1 cellular context compared by ENCODE assay signal in the genomic region with DNA sequence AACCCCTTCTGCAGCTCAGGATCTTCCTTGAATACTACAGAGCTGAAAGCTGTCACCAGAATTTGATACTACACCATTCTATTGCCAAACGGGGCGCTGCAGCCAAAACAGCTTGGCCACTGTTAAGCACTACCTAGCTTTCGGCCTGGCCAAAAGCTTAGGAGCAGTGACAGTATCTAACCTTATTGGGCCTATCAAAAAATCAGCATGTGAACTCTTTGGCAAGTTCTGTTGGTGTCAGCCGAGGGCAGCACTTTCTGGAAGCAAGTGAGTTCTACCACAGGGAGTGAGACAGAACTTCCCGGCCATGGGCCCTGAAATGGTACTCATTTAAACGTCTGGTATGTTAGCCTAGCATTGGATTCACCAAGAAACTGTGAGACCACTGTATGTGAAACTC.
TF ChIP-seq lines count a peak whose summit lies in the region.

No MANE protein-coding gene starts in this region.

TF ChIP-seq in K562, 482 proteins besides CTCF, POLR2A, EP300 and RAD21 (continued from another document):
- TF ChIP-seq, protein P1, sequence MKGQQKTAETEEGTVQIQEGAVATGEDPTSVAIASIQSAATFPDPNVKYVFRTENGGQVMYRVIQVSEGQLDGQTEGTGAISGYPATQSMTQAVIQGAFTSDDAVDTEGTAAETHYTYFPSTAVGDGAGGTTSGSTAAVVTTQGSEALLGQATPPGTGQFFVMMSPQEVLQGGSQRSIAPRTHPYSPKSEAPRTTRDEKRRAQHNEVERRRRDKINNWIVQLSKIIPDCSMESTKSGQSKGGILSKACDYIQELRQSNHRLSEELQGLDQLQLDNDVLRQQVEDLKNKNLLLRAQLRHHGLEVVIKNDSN (CRISPR knock-in tag; IDR thresholded peaks at IDR 0.05), result no peak
- TF ChIP-seq CBX8 (IDR thresholded peaks at IDR 0.05; ENCODE audit: borderline replicate concordance, extremely low read depth, low read depth, low read length, poor library complexity, severe bottlenecking) (no peak), TSC22D4 (tag; IDR thresholded peaks at IDR 0.05) (no peak), RBM14 (IDR thresholded peaks at IDR 0.05; ENCODE audit: borderline replicate concordance, insufficient read depth, low read depth, low read length) (no peak), SIN3A (IDR thresholded peaks at IDR 0.05; ENCODE audit: borderline replicate concordance in 2 of 2, control insufficient read depth in 1 of 2, low read depth in 2 of 2, low read length in 2 of 2) (no peak)
- TF ChIP-seq, protein P2, sequence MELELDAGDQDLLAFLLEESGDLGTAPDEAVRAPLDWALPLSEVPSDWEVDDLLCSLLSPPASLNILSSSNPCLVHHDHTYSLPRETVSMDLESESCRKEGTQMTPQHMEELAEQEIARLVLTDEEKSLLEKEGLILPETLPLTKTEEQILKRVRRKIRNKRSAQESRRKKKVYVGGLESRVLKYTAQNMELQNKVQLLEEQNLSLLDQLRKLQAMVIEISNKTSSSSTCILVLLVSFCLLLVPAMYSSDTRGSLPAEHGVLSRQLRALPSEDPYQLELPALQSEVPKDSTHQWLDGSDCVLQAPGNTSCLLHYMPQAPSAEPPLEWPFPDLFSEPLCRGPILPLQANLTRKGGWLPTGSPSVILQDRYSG (tag; conservative IDR thresholded peaks at IDR 0.05; ENCODE audit: low read depth), result no peak
- TF ChIP-seq, protein P3, sequence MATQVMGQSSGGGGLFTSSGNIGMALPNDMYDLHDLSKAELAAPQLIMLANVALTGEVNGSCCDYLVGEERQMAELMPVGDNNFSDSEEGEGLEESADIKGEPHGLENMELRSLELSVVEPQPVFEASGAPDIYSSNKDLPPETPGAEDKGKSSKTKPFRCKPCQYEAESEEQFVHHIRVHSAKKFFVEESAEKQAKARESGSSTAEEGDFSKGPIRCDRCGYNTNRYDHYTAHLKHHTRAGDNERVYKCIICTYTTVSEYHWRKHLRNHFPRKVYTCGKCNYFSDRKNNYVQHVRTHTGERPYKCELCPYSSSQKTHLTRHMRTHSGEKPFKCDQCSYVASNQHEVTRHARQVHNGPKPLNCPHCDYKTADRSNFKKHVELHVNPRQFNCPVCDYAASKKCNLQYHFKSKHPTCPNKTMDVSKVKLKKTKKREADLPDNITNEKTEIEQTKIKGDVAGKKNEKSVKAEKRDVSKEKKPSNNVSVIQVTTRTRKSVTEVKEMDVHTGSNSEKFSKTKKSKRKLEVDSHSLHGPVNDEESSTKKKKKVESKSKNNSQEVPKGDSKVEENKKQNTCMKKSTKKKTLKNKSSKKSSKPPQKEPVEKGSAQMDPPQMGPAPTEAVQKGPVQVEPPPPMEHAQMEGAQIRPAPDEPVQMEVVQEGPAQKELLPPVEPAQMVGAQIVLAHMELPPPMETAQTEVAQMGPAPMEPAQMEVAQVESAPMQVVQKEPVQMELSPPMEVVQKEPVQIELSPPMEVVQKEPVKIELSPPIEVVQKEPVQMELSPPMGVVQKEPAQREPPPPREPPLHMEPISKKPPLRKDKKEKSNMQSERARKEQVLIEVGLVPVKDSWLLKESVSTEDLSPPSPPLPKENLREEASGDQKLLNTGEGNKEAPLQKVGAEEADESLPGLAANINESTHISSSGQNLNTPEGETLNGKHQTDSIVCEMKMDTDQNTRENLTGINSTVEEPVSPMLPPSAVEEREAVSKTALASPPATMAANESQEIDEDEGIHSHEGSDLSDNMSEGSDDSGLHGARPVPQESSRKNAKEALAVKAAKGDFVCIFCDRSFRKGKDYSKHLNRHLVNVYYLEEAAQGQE (CRISPR knock-in tag; IDR thresholded peaks at IDR 0.05; ENCODE audit: low read depth), result no peak
- TF ChIP-seq, protein P4, sequence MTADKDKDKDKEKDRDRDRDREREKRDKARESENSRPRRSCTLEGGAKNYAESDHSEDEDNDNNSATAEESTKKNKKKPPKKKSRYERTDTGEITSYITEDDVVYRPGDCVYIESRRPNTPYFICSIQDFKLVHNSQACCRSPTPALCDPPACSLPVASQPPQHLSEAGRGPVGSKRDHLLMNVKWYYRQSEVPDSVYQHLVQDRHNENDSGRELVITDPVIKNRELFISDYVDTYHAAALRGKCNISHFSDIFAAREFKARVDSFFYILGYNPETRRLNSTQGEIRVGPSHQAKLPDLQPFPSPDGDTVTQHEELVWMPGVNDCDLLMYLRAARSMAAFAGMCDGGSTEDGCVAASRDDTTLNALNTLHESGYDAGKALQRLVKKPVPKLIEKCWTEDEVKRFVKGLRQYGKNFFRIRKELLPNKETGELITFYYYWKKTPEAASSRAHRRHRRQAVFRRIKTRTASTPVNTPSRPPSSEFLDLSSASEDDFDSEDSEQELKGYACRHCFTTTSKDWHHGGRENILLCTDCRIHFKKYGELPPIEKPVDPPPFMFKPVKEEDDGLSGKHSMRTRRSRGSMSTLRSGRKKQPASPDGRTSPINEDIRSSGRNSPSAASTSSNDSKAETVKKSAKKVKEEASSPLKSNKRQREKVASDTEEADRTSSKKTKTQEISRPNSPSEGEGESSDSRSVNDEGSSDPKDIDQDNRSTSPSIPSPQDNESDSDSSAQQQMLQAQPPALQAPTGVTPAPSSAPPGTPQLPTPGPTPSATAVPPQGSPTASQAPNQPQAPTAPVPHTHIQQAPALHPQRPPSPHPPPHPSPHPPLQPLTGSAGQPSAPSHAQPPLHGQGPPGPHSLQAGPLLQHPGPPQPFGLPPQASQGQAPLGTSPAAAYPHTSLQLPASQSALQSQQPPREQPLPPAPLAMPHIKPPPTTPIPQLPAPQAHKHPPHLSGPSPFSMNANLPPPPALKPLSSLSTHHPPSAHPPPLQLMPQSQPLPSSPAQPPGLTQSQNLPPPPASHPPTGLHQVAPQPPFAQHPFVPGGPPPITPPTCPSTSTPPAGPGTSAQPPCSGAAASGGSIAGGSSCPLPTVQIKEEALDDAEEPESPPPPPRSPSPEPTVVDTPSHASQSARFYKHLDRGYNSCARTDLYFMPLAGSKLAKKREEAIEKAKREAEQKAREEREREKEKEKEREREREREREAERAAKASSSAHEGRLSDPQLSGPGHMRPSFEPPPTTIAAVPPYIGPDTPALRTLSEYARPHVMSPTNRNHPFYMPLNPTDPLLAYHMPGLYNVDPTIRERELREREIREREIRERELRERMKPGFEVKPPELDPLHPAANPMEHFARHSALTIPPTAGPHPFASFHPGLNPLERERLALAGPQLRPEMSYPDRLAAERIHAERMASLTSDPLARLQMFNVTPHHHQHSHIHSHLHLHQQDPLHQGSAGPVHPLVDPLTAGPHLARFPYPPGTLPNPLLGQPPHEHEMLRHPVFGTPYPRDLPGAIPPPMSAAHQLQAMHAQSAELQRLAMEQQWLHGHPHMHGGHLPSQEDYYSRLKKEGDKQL (CRISPR knock-in tag; IDR thresholded peaks at IDR 0.05; ENCODE audit: borderline replicate concordance), result no peak
- TF ChIP-seq, protein P5, sequence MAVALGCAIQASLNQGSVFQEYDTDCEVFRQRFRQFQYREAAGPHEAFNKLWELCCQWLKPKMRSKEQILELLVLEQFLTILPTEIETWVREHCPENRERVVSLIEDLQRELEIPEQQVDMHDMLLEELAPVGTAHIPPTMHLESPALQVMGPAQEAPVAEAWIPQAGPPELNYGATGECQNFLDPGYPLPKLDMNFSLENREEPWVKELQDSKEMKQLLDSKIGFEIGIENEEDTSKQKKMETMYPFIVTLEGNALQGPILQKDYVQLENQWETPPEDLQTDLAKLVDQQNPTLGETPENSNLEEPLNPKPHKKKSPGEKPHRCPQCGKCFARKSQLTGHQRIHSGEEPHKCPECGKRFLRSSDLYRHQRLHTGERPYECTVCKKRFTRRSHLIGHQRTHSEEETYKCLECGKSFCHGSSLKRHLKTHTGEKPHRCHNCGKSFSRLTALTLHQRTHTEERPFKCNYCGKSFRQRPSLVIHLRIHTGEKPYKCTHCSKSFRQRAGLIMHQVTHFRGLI (CRISPR knock-in tag; IDR thresholded peaks at IDR 0.05), result no peak
